27 cellular contexts compared by ENCODE assay signal in the genomic region with DNA sequence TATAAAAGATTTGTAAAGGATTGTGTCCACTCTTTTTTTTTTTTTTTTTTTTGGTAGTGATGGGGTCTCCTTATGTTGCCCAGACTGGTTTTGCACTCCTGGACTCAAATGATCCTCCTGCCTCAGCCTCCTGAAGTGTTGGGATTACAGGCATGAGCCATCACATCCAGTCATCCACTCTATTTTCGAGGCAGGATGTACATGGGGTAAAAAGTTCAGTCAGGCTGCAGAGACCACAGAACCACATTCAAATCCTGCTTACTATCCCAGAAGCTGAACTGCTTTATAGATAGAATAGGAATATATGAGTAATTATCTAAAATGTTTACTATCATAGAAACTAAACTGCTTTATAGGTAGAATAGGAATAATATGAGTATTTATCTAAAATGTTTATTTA. TPM values are rescaled to one million over a fixed set of nuclear protein-coding genes. Genes with fewer than 3 reads are reported as not detected.
DNase-seq lines count a peak whose midpoint lies in the region; ATAC-seq and TF ChIP-seq lines count a peak whose summit lies in the region.
"Had no signal": no experiment of that assay in that cellular context is flagged by ENCODE, and none has a peak within 500 bp of the region (broad histone marks: within the 10 kb centered on the region; RNA-seq: fewer than 3 reads in every experiment).

No MANE protein-coding gene starts in this region.

- no peaks in the 10 kb centered on the region for H3K27me3 ChIP-seq in GM23248 (replicated peaks; ENCODE audit: insufficient read depth)
- H3K27me3 ChIP-seq in prostate gland (replicated peaks; ENCODE audit: insufficient read depth): no peaks in the 10 kb centered on the region
- H3K27me3 ChIP-seq: upper lobe of left lung had no signal

- H3K9ac ChIP-seq in GM23248: no peak overlapping the region

- H3K27ac ChIP-seq in GM23248 (peak overlapping the region; percentile 1; the same call in 1 of the 2 replicates), prostate gland (no peak overlapping the region)
- H3K27ac ChIP-seq: lower lobe of right lung, upper lobe of left lung had no signal

- ATAC-seq in GM21390 (IDR thresholded peaks at IDR 0.05; ENCODE audit: unreplicated experiment): no peak
- ATAC-seq: activated CD4-positive, CD25-positive, alpha-beta regulatory T cell treated with anti-CD3 and anti-CD28 coated beads, Interleukin-2, amount 50 U/mL, for 24 hours; activated T-helper 17 cell treated with anti-CD3 and anti-CD28 coated beads, Interleukin-2, amount 50 U/mL, for 72 hours; lower lobe of right lung; sciatic nerve had no signal

- H3K9me2 ChIP-seq in GM23248 (ENCODE audit: insufficient read depth): no peaks in the 10 kb centered on the region

- DNase-seq in GM23248 (peak; percentile 60), RPMI7951 (ENCODE audit: low read depth) (peak; percentile 56), fibroblast of mammary gland (ENCODE audit: low read depth) (peak; percentile 79), non-pigmented ciliary epithelial cell (ENCODE audit: low read depth) (peak; percentile 78), prostate gland (ENCODE audit: low spot score) (no peak), HuH-7.5 (ENCODE audit: low spot score) (no peak)
- DNase-seq in stimulated activated CD4-positive, alpha-beta T cell treated with anti-CD3 and anti-CD28 coated beads, Interleukin-12 subunit alpha, Interleukin-12 subunit beta, amount 100 ng/mL, for 4 hours: no peak
- DNase-seq: activated CD4-positive, alpha-beta memory T cell treated with anti-CD3 and anti-CD28 coated beads for 36 hours; activated CD8-positive, alpha-beta memory T cell treated with anti-CD3 and anti-CD28 coated beads, Interleukin-2, amount 50 U/mL, for 48 hours; activated naive CD8-positive, alpha-beta T cell treated with anti-CD3 and anti-CD28 coated beads for 36 hours; CD8-positive, alpha-beta memory T cell; DMS153; effector memory CD4-positive, alpha-beta T cell; glutamatergic neuron; H7; lower lobe of right lung; NCI-H2081; NCI-H82; posterior cingulate gyrus; SHP77 treated with DMSO at 0.1 percent for 48 hours; T-helper 1 cell; upper lobe of left lung had no signal

- intact Hi-C loops in prostate gland (cut with DNase I): no loop called here

- H3F3A ChIP-seq in GM23248 (ENCODE audit: insufficient read depth): peaks cover 50% of the 10 kb centered on the region

- peak overlapping the region; percentile 0 for H3K4me2 ChIP-seq in GM23248 (ENCODE audit: unreplicated experiment)

- no peak for TF ChIP-seq POLR2A in prostate gland (IDR thresholded peaks at IDR 0.05)

- H4K20me1 ChIP-seq in GM23248 (ENCODE audit: insufficient read depth): no peaks in the 10 kb centered on the region

- H3K4me3 ChIP-seq in GM23248: no peak overlapping the region
- no peak overlapping the region for H3K4me3 ChIP-seq in fibroblast of mammary gland (ENCODE audit: control insufficient read depth, low read depth, low read length)
- no peak overlapping the region for H3K4me3 ChIP-seq in prostate gland
- H3K4me3 ChIP-seq: lower lobe of right lung, upper lobe of left lung had no signal

- no peaks in the 10 kb centered on the region for H3K9me3 ChIP-seq in GM23248 (ENCODE audit: low read depth)
- no peaks in the 10 kb centered on the region for H3K9me3 ChIP-seq in prostate gland
- H3K9me3 ChIP-seq: lower lobe of right lung, upper lobe of left lung had no signal

- no peak overlapping the region for H2AFZ ChIP-seq in GM23248

- TF ChIP-seq CTCF in fibroblast of mammary gland (conservative IDR thresholded peaks at IDR 0.05; ENCODE audit: control insufficient read depth, insufficient read depth, low read depth, low read length): no peak
- TF ChIP-seq CTCF in prostate gland (IDR thresholded peaks at IDR 0.05): no peak

- H3K36me3 ChIP-seq in GM23248 (ENCODE audit: low read depth): 0 out of 2 replicates have a peak, but pooled peaks cover 3% of the 10 kb centered on the region
- H3K36me3 ChIP-seq in prostate gland: no peaks in the 10 kb centered on the region
- H3K36me3 ChIP-seq: lower lobe of right lung, upper lobe of left lung had no signal

- in situ Hi-C loops in GM23248 (cut with MboI): no loop called here

- WGBS in GM23248 (ENCODE audit: low coverage in 1 of 2, low lambda C conversion rate in 2 of 2, missing lambda C conversion rate in 2 of 2), 2 experiments: 0 to 6% methylated on average over 1 of the region's 1 CpG
- WGBS in prostate gland: 64% methylated on average over 1 of the region's 1 CpG

- H3K4me1 ChIP-seq in GM23248 (ENCODE audit: insufficient read depth) (peaks cover 48% of the 10 kb centered on the region), prostate gland (replicated peaks) (no peaks in the 10 kb centered on the region)
- H3K4me1 ChIP-seq: lower lobe of right lung, upper lobe of left lung had no signal

- peaks cover 80% of the 10 kb centered on the region for H3K79me2 ChIP-seq in GM23248 (ENCODE audit: insufficient read depth)

RNA-seq across cellular contexts. Expression of gene KCNK2, which starts 26.0 kb away (rescaled TPM):
- total RNA-seq in GM23248 (2014; rRNA removed; shearing (Covaris generic)): 133 and 145 TPM in 2 replicates
- polyA plus RNA-seq in GM23248 (2016; fragmentation: Nextera tagmentation; extraction: Ambion mirVana): 69.2 and 73.2 TPM in 2 replicates
- total RNA-seq in RPMI7951 (2014; rRNA removed; shearing (Covaris generic)): 8.0 and 8.7 TPM in 2 replicates
- 1 to 10 TPM in 1 of 2 donors, under 1 TPM in 1; 0.09 to 4.3 TPM for total RNA-seq in prostate gland
- total RNA-seq: activated CD4-positive, alpha-beta memory T cell treated with anti-CD3 and anti-CD28 coated beads for 36 hours; activated naive CD8-positive, alpha-beta T cell treated with anti-CD3 and anti-CD28 coated beads for 36 hours; activated T-helper 17 cell treated with anti-CD3 and anti-CD28 coated beads, Interleukin-2, amount 50 U/mL, for 72 hours; CD8-positive, alpha-beta memory T cell; kidney epithelial cell; lower lobe of right lung had no signal
- polyA plus RNA-seq: CD8-positive, alpha-beta memory T cell had no signal

Comparison
In these comparisons a context has a peak if more than half of its experiments do, and no peak if none do; other contexts are left out.
1. DNase-seq: peak in GM23248 (single experiment), RPMI7951 (single experiment), fibroblast of mammary gland (single experiment) and non-pigmented ciliary epithelial cell (single experiment); none in prostate gland (single experiment), stimulated activated CD4-positive, alpha-beta T cell treated with anti-CD3 and anti-CD28 coated beads, Interleukin-12 subunit alpha, Interleukin-12 subunit beta, amount 100 ng/mL, for 4 hours (single experiment) and HuH-7.5 (single experiment).
2. RNA of gene KCNK2, which starts 26.0 kb away (total RNA-seq): 133 to 145 TPM in GM23248; 8.0 to 8.7 TPM in RPMI7951 and 0.09 to 4.3 TPM in prostate gland; every median in the first group is over 10 times any median in the second.